17 cellular contexts compared by ENCODE assay signal in genomic region chr4:173152104-173152503, GRCh38. TPM values are rescaled to one million over a fixed set of nuclear protein-coding genes. Genes with fewer than 3 reads are reported as not detected.
A peak's percentile ranks its signal among the peaks of the same experiment; 100 is the strongest.
DNase-seq lines count a peak whose midpoint lies in the region; ATAC-seq and TF ChIP-seq lines count a peak whose summit lies in the region.
"Had no signal": no experiment of that assay in that cellular context is flagged by ENCODE, and none has a peak within 500 bp of the region (broad histone marks: within the 10 kb centered on the region; RNA-seq: fewer than 3 reads in every experiment).

No MANE protein-coding gene starts in this region.

- H3K27ac Mint-ChIP-seq in activated CD4-positive, alpha-beta T cell treated with anti-CD3 and anti-CD28 coated beads, Interleukin-2, amount 10 ng/mL, durations not matched to agents 24 days and 14 days: no peak overlapping the region
- H3K27ac Mint-ChIP-seq in activated CD4-positive, alpha-beta T cell treated with anti-CD3 and anti-CD28 coated beads for 36 hours: no peak overlapping the region
- no peak overlapping the region for H3K27ac Mint-ChIP-seq in neural progenitor cell
- no peak overlapping the region for H3K27ac Mint-ChIP-seq in activated naive CD4-positive, alpha-beta T cell treated with anti-CD3 and anti-CD28 coated beads, Interleukin-2, amount 50 U/mL, for 72 hours
- H3K27ac Mint-ChIP-seq: CD4-positive, alpha-beta T cell had no signal

- no peaks in the 10 kb centered on the region for H3K36me3 ChIP-seq in neural progenitor cell

- H3K4me2 ChIP-seq in neural progenitor cell: no peak overlapping the region
- H3K4me2 ChIP-seq: A549 had no signal

- H3K9ac ChIP-seq in neural progenitor cell: no peak overlapping the region

- H3F3A ChIP-seq in neural progenitor cell (ENCODE audit: low read depth): no peaks in the 10 kb centered on the region

- no peak overlapping the region for H3K4me3 Mint-ChIP-seq in activated CD4-positive, alpha-beta T cell treated with anti-CD3 and anti-CD28 coated beads, Interleukin-2, amount 10 ng/mL, durations not matched to agents 24 days and 14 days
- no peak overlapping the region for H3K4me3 Mint-ChIP-seq in activated CD4-positive, alpha-beta T cell treated with anti-CD3 and anti-CD28 coated beads for 36 hours
- no peak overlapping the region for H3K4me3 Mint-ChIP-seq in neural progenitor cell
- H3K4me3 Mint-ChIP-seq: CD4-positive, alpha-beta T cell had no signal

- intact Hi-C loops in activated CD4-positive, alpha-beta T cell treated with anti-CD3 and anti-CD28 coated beads, Interleukin-2, amount 10 ng/mL, durations not matched to agents 24 days and 14 days (cut with micrococcal nuclease): no loop called here
- intact Hi-C loops in activated CD4-positive, alpha-beta T cell treated with anti-CD3 and anti-CD28 coated beads for 36 hours (cut with DNase I, micrococcal nuclease): no loop called here

- POLR2A ChIA-PET in activated CD4-positive, alpha-beta T cell treated with anti-CD3 and anti-CD28 coated beads for 36 hours (lab: Charles Lee): no interaction called here

- no peaks in the 10 kb centered on the region for H3K9me3 ChIP-seq in neural progenitor cell (ENCODE audit: low read depth)
- H3K9me3 ChIP-seq: A549, Caco-2 had no signal

- H3K4me3 ChIP-seq in neural progenitor cell: no peak overlapping the region
- H3K4me3 ChIP-seq: A549 had no signal

- H4K20me1 ChIP-seq in neural progenitor cell (ENCODE audit: low read depth): no peaks in the 10 kb centered on the region

- H3K4me1 Mint-ChIP-seq in activated CD4-positive, alpha-beta T cell treated with anti-CD3 and anti-CD28 coated beads, Interleukin-2, amount 10 ng/mL, durations not matched to agents 24 days and 14 days: no peaks in the 10 kb centered on the region
- no peaks in the 10 kb centered on the region for H3K4me1 Mint-ChIP-seq in activated CD4-positive, alpha-beta T cell treated with anti-CD3 and anti-CD28 coated beads for 36 hours
- no peaks in the 10 kb centered on the region for H3K4me1 Mint-ChIP-seq in neural progenitor cell

- no peaks in the 10 kb centered on the region for H3K79me2 ChIP-seq in neural progenitor cell (ENCODE audit: low read depth)

- H3K27me3 Mint-ChIP-seq in activated CD4-positive, alpha-beta T cell treated with anti-CD3 and anti-CD28 coated beads, Interleukin-2, amount 10 ng/mL, durations not matched to agents 24 days and 14 days: peaks cover 3% of the 10 kb centered on the region
- no peaks in the 10 kb centered on the region for H3K27me3 Mint-ChIP-seq in activated CD4-positive, alpha-beta T cell treated with anti-CD3 and anti-CD28 coated beads for 36 hours
- peaks cover 2% of the 10 kb centered on the region for H3K27me3 Mint-ChIP-seq in neural progenitor cell (ENCODE audit: insufficient read depth, low read depth)
- H3K27me3 Mint-ChIP-seq: CD4-positive, alpha-beta T cell had no signal

- no peaks in the 10 kb centered on the region for H3K36me3 Mint-ChIP-seq in activated CD4-positive, alpha-beta T cell treated with anti-CD3 and anti-CD28 coated beads, Interleukin-2, amount 10 ng/mL, durations not matched to agents 24 days and 14 days (ENCODE audit: low read depth)
- no peaks in the 10 kb centered on the region for H3K36me3 Mint-ChIP-seq in activated CD4-positive, alpha-beta T cell treated with anti-CD3 and anti-CD28 coated beads for 36 hours (ENCODE audit: low read depth)
- H3K36me3 Mint-ChIP-seq in neural progenitor cell: no peaks in the 10 kb centered on the region
- no peaks in the 10 kb centered on the region for H3K36me3 Mint-ChIP-seq in activated naive CD4-positive, alpha-beta T cell treated with anti-CD3 and anti-CD28 coated beads, Interleukin-2, amount 50 U/mL, for 72 hours

- peak; percentile 49 for DNase-seq in activated CD4-positive, alpha-beta T cell treated with anti-CD3 and anti-CD28 coated beads, Interleukin-2, amount 10 ng/mL, durations not matched to agents 24 days and 14 days
- no peak for DNase-seq in activated CD4-positive, alpha-beta T cell treated with anti-CD3 and anti-CD28 coated beads for 36 hours
- peak; percentile 52 to 77 for DNase-seq in cerebellar nuclear complex (lab: John Stamatoyannopoulos, UW)
- DNase-seq in neural progenitor cell (ENCODE audit: low spot score): peak; percentile 37
- no peak for DNase-seq in activated naive CD4-positive, alpha-beta T cell treated with anti-CD3 and anti-CD28 coated beads, Interleukin-2, amount 50 U/mL, for 72 hours (ENCODE audit: low spot score in 2 of 2)
- DNase-seq: AML-193; Caco-2; CD4-positive, alpha-beta T cell; GDM1; HCEC 1CT; IMR-90; KBM-7 had no signal

- H2AFZ ChIP-seq in neural progenitor cell (replicated peaks): no peak overlapping the region

- H3K27ac ChIP-seq in neural progenitor cell: no peak overlapping the region
- H3K27ac ChIP-seq: 22Rv1, A549, C4-2B had no signal

- H3K4me1 ChIP-seq in neural progenitor cell: no peaks in the 10 kb centered on the region
- H3K4me1 ChIP-seq: A549, Caco-2 had no signal

- CTCF ChIA-PET in activated CD4-positive, alpha-beta T cell treated with anti-CD3 and anti-CD28 coated beads for 36 hours (lab: Charles Lee): no interaction called here

- no peaks in the 10 kb centered on the region for H3K9me3 Mint-ChIP-seq in activated CD4-positive, alpha-beta T cell treated with anti-CD3 and anti-CD28 coated beads, Interleukin-2, amount 10 ng/mL, durations not matched to agents 24 days and 14 days
- H3K9me3 Mint-ChIP-seq in activated CD4-positive, alpha-beta T cell treated with anti-CD3 and anti-CD28 coated beads for 36 hours (ENCODE audit: low read depth): no peaks in the 10 kb centered on the region
- no peaks in the 10 kb centered on the region for H3K9me3 Mint-ChIP-seq in neural progenitor cell
- H3K9me3 Mint-ChIP-seq in activated naive CD4-positive, alpha-beta T cell treated with anti-CD3 and anti-CD28 coated beads, Interleukin-2, amount 50 U/mL, for 72 hours: no peaks in the 10 kb centered on the region
- H3K9me3 Mint-ChIP-seq: CD4-positive, alpha-beta T cell had no signal

- no peak for TF ChIP-seq CTCF in neural progenitor cell (IDR thresholded peaks at IDR 0.05)

- ATAC-seq in activated CD4-positive, alpha-beta T cell treated with anti-CD3 and anti-CD28 coated beads for 36 hours: no peak
- ATAC-seq in HG03460 (IDR thresholded peaks at IDR 0.05; ENCODE audit: unreplicated experiment) (no peak), GM18511 (IDR thresholded peaks at IDR 0.05; ENCODE audit: unreplicated experiment) (no peak)
- ATAC-seq in activated naive CD4-positive, alpha-beta T cell treated with anti-CD3 and anti-CD28 coated beads, Interleukin-2, amount 50 U/mL, for 72 hours: no peak
- ATAC-seq: A549 had no signal

- no peaks in the 10 kb centered on the region for H3K27me3 ChIP-seq in neural progenitor cell

RNA-seq across cellular contexts. Expression of gene GALNT7, which starts 16.5 kb away (rescaled TPM):
- total RNA-seq in activated CD4-positive, alpha-beta T cell treated with anti-CD3 and anti-CD28 coated beads, Interleukin-2, amount 10 ng/mL, durations not matched to agents 24 days and 14 days: 25.9 and 26.7 TPM in 2 replicates
- 10 to 100 TPM; 11.4 to 15.1 TPM for total RNA-seq in activated CD4-positive, alpha-beta T cell treated with anti-CD3 and anti-CD28 coated beads for 36 hours
- 44.6 and 62.3 TPM in 2 replicates for total RNA-seq in neural progenitor cell (ENCODE audit: low replicate concordance)
- 10 to 100 TPM in 1 of 2 donors, 1 to 10 TPM in 1; 8.8 to 10.2 TPM for total RNA-seq in activated naive CD4-positive, alpha-beta T cell treated with anti-CD3 and anti-CD28 coated beads, Interleukin-2, amount 50 U/mL, for 72 hours

Comparison
In these comparisons a context has a peak if more than half of its experiments do, and no peak if none do; other contexts are left out.
1. DNase-seq: peak in activated CD4-positive, alpha-beta T cell treated with anti-CD3 and anti-CD28 coated beads, Interleukin-2, amount 10 ng/mL, durations not matched to agents 24 days and 14 days (single experiment), cerebellar nuclear complex (2 of 2) and neural progenitor cell (single experiment); none in activated CD4-positive, alpha-beta T cell treated with anti-CD3 and anti-CD28 coated beads for 36 hours (single experiment) and activated naive CD4-positive, alpha-beta T cell treated with anti-CD3 and anti-CD28 coated beads, Interleukin-2, amount 50 U/mL, for 72 hours (0 of 2).